ENCODE assay signal across 26 cellular contexts in the genomic region with DNA sequence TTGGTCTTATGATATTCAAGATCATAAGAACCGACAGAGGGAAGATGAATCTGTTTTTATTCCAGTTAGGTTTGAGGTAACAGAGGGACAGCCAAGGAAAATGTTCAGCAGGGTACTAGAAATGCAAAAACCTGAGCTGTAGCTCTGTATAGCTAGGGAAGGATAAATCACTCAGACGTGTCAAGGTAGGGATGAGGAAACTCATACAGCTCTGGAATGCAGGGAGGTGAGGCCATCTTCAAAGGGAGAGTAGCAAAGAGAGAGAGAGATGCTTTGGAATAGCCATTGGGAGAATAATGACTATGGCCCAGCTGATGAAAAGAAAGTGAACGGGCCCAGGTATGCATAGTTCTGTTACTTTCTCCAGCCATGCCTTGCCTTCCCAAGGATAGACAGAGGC.
"Had no signal": no experiment of that assay in that cellular context is flagged by ENCODE, and none has a peak within 500 bp of the region (broad histone marks: within the 10 kb centered on the region; RNA-seq: fewer than 3 reads in every experiment).

No MANE protein-coding gene starts in this region.

- H3K36me3 ChIP-seq: SJSA1 had no signal

- FAIRE-seq: astrocyte, RCC 7860 had no signal

- H3K27ac Mint-ChIP-seq: activated CD8-positive, alpha-beta T cell treated with anti-CD3 and anti-CD28 coated beads, Interleukin-2, amount 10 ng/mL, durations not matched to agents 7 days and 5 days; activated naive CD4-positive, alpha-beta T cell treated with anti-CD3 and anti-CD28 coated beads for 36 hours; activated naive CD8-positive, alpha-beta T cell; activated T-helper 1 cell treated with anti-CD3 and anti-CD28 coated beads, Interleukin-12 subunit alpha, Interleukin-12 subunit beta, Interleukin-2, Interleukin-4 antibody, amounts not matched to agents 30 ng/mL and 10 ng/mL and 1 ng/mL, durations not matched to agents 14 hours and 24 hours and 36 hours; brain; T-helper 1 cell treated with Interleukin-12 subunit alpha and Interleukin-12 subunit beta and Interleukin-4 antibody, amounts not matched to agents 30 μg/mL and 1 μg/mL, for 36 hours; WTC11 had no signal

- H3K4me3 ChIP-seq: SJSA1 had no signal

- H3K36me3 Mint-ChIP-seq: activated naive CD8-positive, alpha-beta T cell; brain; WTC11 had no signal

- ATAC-seq: activated CD8-positive, alpha-beta T cell treated with anti-CD3 and anti-CD28 coated beads, Interleukin-2, amount 10 ng/mL, durations not matched to agents 7 days and 5 days; SK-N-SH treated with all-trans-retinoic acid at 6 μM for 48 hours; WTC11 had no signal

- DNase-seq: activated CD4-positive, alpha-beta T cell treated with anti-CD3 and anti-CD28 coated beads for 48 hours; activated CD4-positive, alpha-beta T cell treated with anti-CD3 and anti-CD28 coated beads, Interleukin-2, amount 50 U/mL, for 4 hours; activated CD4-positive, CD25-positive, alpha-beta regulatory T cell treated with anti-CD3 and anti-CD28 coated beads, Interleukin-2, amount 50 U/mL, for 72 hours; activated CD8-positive, alpha-beta T cell treated with anti-CD3 and anti-CD28 coated beads, Interleukin-2, amount 10 ng/mL, durations not matched to agents 7 days and 5 days; activated gamma-delta T cell; activated naive CD4-positive, alpha-beta T cell treated with anti-CD3 and anti-CD28 coated beads for 36 hours; activated T-cell treated with anti-CD3 and anti-CD28 coated beads, Interleukin-2, amount 50 U/mL, for 1 hour; amygdala; MM.1S; NCI-H1105 treated with DMSO at 0.1 percent for 48 hours; NCI-H146; NCI-H187 treated with DMSO at 0.1 percent for 48 hours; NCI-H2081 treated with DMSO at 0.1 percent for 48 hours; NCI-H446; NCI-H524; SHP77; SW 1271 had no signal

- H3K9me3 Mint-ChIP-seq: activated naive CD4-positive, alpha-beta T cell treated with anti-CD3 and anti-CD28 coated beads for 36 hours; activated T-helper 1 cell treated with anti-CD3 and anti-CD28 coated beads, Interleukin-12 subunit alpha, Interleukin-12 subunit beta, Interleukin-2, Interleukin-4 antibody, amounts not matched to agents 30 ng/mL and 10 ng/mL and 1 ng/mL, durations not matched to agents 14 hours and 24 hours and 36 hours; brain; T-helper 1 cell treated with Interleukin-12 subunit alpha and Interleukin-12 subunit beta and Interleukin-4 antibody, amounts not matched to agents 30 μg/mL and 1 μg/mL, for 36 hours; WTC11 had no signal

- H3K4me3 Mint-ChIP-seq: activated CD8-positive, alpha-beta T cell treated with anti-CD3 and anti-CD28 coated beads, Interleukin-2, amount 10 ng/mL, durations not matched to agents 7 days and 5 days; activated naive CD4-positive, alpha-beta T cell treated with anti-CD3 and anti-CD28 coated beads for 36 hours; activated naive CD8-positive, alpha-beta T cell; activated T-helper 1 cell treated with anti-CD3 and anti-CD28 coated beads, Interleukin-12 subunit alpha, Interleukin-12 subunit beta, Interleukin-2, Interleukin-4 antibody, amounts not matched to agents 30 ng/mL and 10 ng/mL and 1 ng/mL, durations not matched to agents 14 hours and 24 hours and 36 hours; brain; T-helper 1 cell treated with Interleukin-12 subunit alpha and Interleukin-12 subunit beta and Interleukin-4 antibody, amounts not matched to agents 30 μg/mL and 1 μg/mL, for 36 hours; WTC11 had no signal

- H3K27ac ChIP-seq: SJSA1 had no signal
